11 cellular contexts compared by ENCODE assay signal in the genomic region with DNA sequence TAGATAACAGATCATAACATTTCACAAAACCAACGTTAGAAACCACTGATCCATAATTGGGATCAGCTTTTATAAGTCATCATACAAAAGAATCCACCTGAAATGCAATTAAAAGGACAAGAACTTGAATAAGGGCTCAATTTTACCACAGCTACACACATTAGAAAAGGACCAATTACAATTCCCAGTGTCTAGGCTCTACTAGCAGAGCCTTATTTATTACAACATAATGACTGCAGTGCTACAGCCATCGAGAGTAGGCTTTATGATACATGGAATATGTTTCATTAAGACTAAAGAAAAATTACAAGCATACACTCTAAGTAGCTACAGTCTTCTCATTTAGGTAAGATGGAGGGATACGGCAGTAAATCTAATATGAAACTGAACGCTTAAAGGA. TPM values are rescaled to one million over a fixed set of nuclear protein-coding genes. Genes with fewer than 3 reads are reported as not detected.
DNase-seq lines count a peak whose midpoint lies in the region; ATAC-seq, FAIRE-seq and TF ChIP-seq lines count a peak whose summit lies in the region.
"Had no signal": no experiment of that assay in that cellular context is flagged by ENCODE, and none has a peak within 500 bp of the region (broad histone marks: within the 10 kb centered on the region; RNA-seq: fewer than 3 reads in every experiment).

No MANE protein-coding gene starts in this region.

- H3K9me3 ChIP-seq in heart left ventricle: no peaks in the 10 kb centered on the region
- no peaks in the 10 kb centered on the region for H3K9me3 ChIP-seq in PC-3 (ENCODE audit: low read length)
- H3K9me3 ChIP-seq in stomach: no peaks in the 10 kb centered on the region
- no peaks in the 10 kb centered on the region for H3K9me3 ChIP-seq in pancreas

- H3K4me3 ChIP-seq in heart left ventricle (peak overlapping the region in 7 of 12 donors; percentile 68 to 90 (median 84)), PC-3 (ENCODE audit: low read length) (peak overlapping the region; percentile 73), fibroblast of the aortic adventitia (ENCODE audit: low read depth, low read length) (peak overlapping the region; percentile 82), stomach (peak overlapping the region in 2 of 4 donors; percentile 84 to 100), pancreas (peak overlapping the region in 2 of 4 donors; percentile 92 to 97)

- no TSS peak for BruUV-seq in PC-3 (replicated peaks; lab: Mats Ljungman, UMichigan)

- 50 to 59% (median 55%) methylated on average over 4 of the region's 4 CpGs for WGBS in heart left ventricle, 4 donors
- WGBS in stomach, 5 donors: 40 to 46% (median 42%) methylated on average over 4 of the region's 4 CpGs
- WGBS in pancreas, 2 donors: 42 to 45% methylated on average over 4 of the region's 4 CpGs

- H3K36me3 ChIP-seq in heart left ventricle (peaks cover 0 to 20% (median 0%) of the 10 kb centered on the region in 9 donors), PC-3 (ENCODE audit: low read depth, low read length) (peaks cover 19% of the 10 kb centered on the region; the same call in 1 of the 2 replicates), stomach (peaks cover 0 to 18% (median 14%) of the 10 kb centered on the region in 4 donors), pancreas (no peaks in the 10 kb centered on the region)

- DNase-seq in heart left ventricle (no peak), left ventricle myocardium superior (no peak), PC-3 (no peak), fibroblast of the aortic adventitia (ENCODE audit: low read depth) (no peak), stomach (no peak), OCI-M2 (lab: John Stamatoyannopoulos, UW; ENCODE audit: unreplicated experiment) (no peak), pancreas (no peak), foreskin keratinocyte (no peak)
- DNase-seq: foreskin fibroblast, HFFc6, WERI-Rb-1 had no signal

- H3K4me1 ChIP-seq in heart left ventricle (peaks cover 3 to 80% (median 60%) of the 10 kb centered on the region in 12 donors), PC-3 (ENCODE audit: insufficient read depth, low read length) (peaks cover 28% of the 10 kb centered on the region), stomach (peaks cover 39 to 88% (median 61%) of the 10 kb centered on the region in 4 donors), pancreas (peaks cover 15 to 53% (median 23%) of the 10 kb centered on the region in 3 donors), foreskin keratinocyte (peaks cover 31% of the 10 kb centered on the region)

- TF ChIP-seq CTCF in heart left ventricle (IDR thresholded peaks at IDR 0.05): no peak
- no peak for TF ChIP-seq CTCF in PC-3 (conservative IDR thresholded peaks at IDR 0.05; ENCODE audit: low read depth, low read length)
- no peak for TF ChIP-seq CTCF in fibroblast of the aortic adventitia (IDR thresholded peaks at IDR 0.05; ENCODE audit: insufficient read depth, low read length)
- TF ChIP-seq CTCF in stomach (IDR thresholded peaks at IDR 0.05): no peak
- TF ChIP-seq CTCF in pancreas (IDR thresholded peaks at IDR 0.05): no peak
- no peak for TF ChIP-seq CTCF in foreskin keratinocyte (conservative IDR thresholded peaks at IDR 0.05)

- H3K27ac ChIP-seq in heart left ventricle (peak overlapping the region in 1 of 12 donors; percentile 25), PC-3 (ENCODE audit: low read length) (no peak overlapping the region), stomach (peak overlapping the region in 4 of 5 donors; percentile 14 to 95 (median 53)), pancreas (peak overlapping the region in 1 of 4 donors; percentile 33), foreskin keratinocyte (no peak overlapping the region)
- H3K27ac ChIP-seq: WERI-Rb-1 had no signal

- H3K27me3 ChIP-seq in heart left ventricle: no peaks in the 10 kb centered on the region
- no peaks in the 10 kb centered on the region for H3K27me3 ChIP-seq in PC-3 (ENCODE audit: low read length)
- H3K27me3 ChIP-seq in stomach: no peaks in the 10 kb centered on the region
- H3K27me3 ChIP-seq in pancreas: no peaks in the 10 kb centered on the region
- no peaks in the 10 kb centered on the region for H3K27me3 ChIP-seq in foreskin keratinocyte

- peaks cover 36% of the 10 kb centered on the region for H4K20me1 ChIP-seq in PC-3 (ENCODE audit: low read length)

- H3F3A ChIP-seq in PC-3 (ENCODE audit: low read length, unreplicated experiment): no peaks in the 10 kb centered on the region

- H3K9me2 ChIP-seq in PC-3 (replicated peaks; ENCODE audit: low read length): no peaks in the 10 kb centered on the region

- ATAC-seq in heart left ventricle (no peak), left ventricle myocardium superior (no peak), PC-3 (no peak), pancreas (no peak), foreskin keratinocyte (no peak)

- peaks cover 96% of the 10 kb centered on the region for H3K79me2 ChIP-seq in PC-3 (ENCODE audit: low read length)

- no peak for FAIRE-seq in pancreas (lab: Jason Lieb, UNC)

- no peak overlapping the region for H3K9ac ChIP-seq in PC-3 (ENCODE audit: low read length)

- no peak overlapping the region for H2AFZ ChIP-seq in PC-3 (ENCODE audit: low read length)

- intact Hi-C loops in heart left ventricle (cut with DNase I) (no loop called here), left ventricle myocardium superior (cut with micrococcal nuclease) (no loop called here), PC-3 (cut with micrococcal nuclease) (no loop called here), stomach (cut with DNase I; ENCODE audit: low total_unique reads) (no loop called here), pancreas (cut with DNase I) (no loop called here)

- H3K4me2 ChIP-seq in PC-3 (ENCODE audit: low read length): peak overlapping the region; percentile 90

- CTCF ChIA-PET in PC-3 (lab: Charles Lee): no interaction called here

- TF ChIP-seq EP300 in stomach (IDR thresholded peaks at IDR 0.05): no peak

- TF ChIP-seq POLR2A in heart left ventricle (IDR thresholded peaks at IDR 0.05): no peak
- no peak for TF ChIP-seq POLR2A in stomach (IDR thresholded peaks at IDR 0.05)

- POLR2A ChIA-PET in PC-3 (lab: Charles Lee; ENCODE audit: unreplicated experiment): no interaction called here

RNA-seq across cellular contexts. Expression of a gene that starts 2.9 kb away (rescaled TPM):
- total RNA-seq in heart left ventricle (10 to 100 TPM; 16.9 to 28.4 (median 21.0) TPM), left ventricle myocardium superior (21.5 TPM), PC-3 (2014; rRNA removed) (15.8 and 16.1 TPM in 2 replicates), fibroblast of the aortic adventitia (ENCODE audit: low replicate concordance) (28.1 and 48.0 TPM in 2 replicates), stomach (10 to 100 TPM; 14.8 to 76.9 (median 40.6) TPM), pancreas (10 to 100 TPM; 11.7 to 25.1 (median 16.4) TPM), foreskin keratinocyte (29.6 and 33.1 TPM in 2 replicates)
- polyA plus RNA-seq in heart left ventricle (10 to 100 TPM; 11.5 to 16.6 TPM), stomach (10 to 100 TPM in 1 of 3 donors, 1 to 10 TPM in 2; 6.1 to 21.8 (median 7.8) TPM), pancreas (10 to 100 TPM; 18.9 to 25.1 TPM), foreskin keratinocyte (9.7 and 12.1 TPM in 2 replicates)

Comparison
In these comparisons a context has a peak if more than half of its experiments do, and no peak if none do; other contexts are left out.
1. H3K27ac ChIP-seq: peak in stomach (4 of 5); none in PC-3 (single experiment) and foreskin keratinocyte (single experiment).